21 cellular contexts compared by ENCODE assay signal in genomic region chr1:240526321-240526720, GRCh38.
DNase-seq lines count a peak whose midpoint lies in the region; TF ChIP-seq lines count a peak whose summit lies in the region.
"Had no signal": no experiment of that assay in that cellular context is flagged by ENCODE, and none has a peak within 500 bp of the region (broad histone marks: within the 10 kb centered on the region; RNA-seq: fewer than 3 reads in every experiment).

No MANE protein-coding gene starts in this region.

- WGBS in hepatocyte (ENCODE audit: low lambda C conversion rate, missing lambda C conversion rate) = 53% methylated on average over 8 of the region's 8 CpGs

- H3K27me3 Mint-ChIP-seq in MCF 10A (ENCODE audit: insufficient read depth, unreplicated experiment) = no peaks in the 10 kb centered on the region
- H3K27me3 Mint-ChIP-seq: CD8-positive, alpha-beta memory T cell; stimulated activated naive CD8-positive, alpha-beta T cell treated with anti-CD3 and anti-CD28 coated beads, Interleukin-15, Interleukin-2, amounts not matched to agents 100 ng/mL and 50 ng/mL, for 24 hours had no signal

- POLR2A ChIA-PET in MCF 10A (lab: Yijun Ruan, JAX) = no interaction called here

- H3K27ac ChIP-seq in hepatocyte = no peak overlapping the region
- H3K27ac ChIP-seq: epithelial cell of prostate, SJSA1, spleen had no signal

- H3K4me3 ChIP-seq in hepatocyte (no peak overlapping the region), retinal pigment epithelial cell (ENCODE audit: low read length) (no peak overlapping the region)
- H3K4me3 ChIP-seq: HAP-1, prostate gland, SJSA1, spleen had no signal

- no peaks in the 10 kb centered on the region for H3K36me3 ChIP-seq in hepatocyte (replicated peaks; ENCODE audit: insufficient read depth, low read depth)
- H3K36me3 ChIP-seq: HAP-1, prostate gland, SJSA1, spleen had no signal

- no peaks in the 10 kb centered on the region for H3K9me2 ChIP-seq in hepatocyte (replicated peaks; ENCODE audit: insufficient read depth)

- no peak overlapping the region for H3K4me3 Mint-ChIP-seq in MCF 10A (ENCODE audit: unreplicated experiment)
- H3K4me3 Mint-ChIP-seq: CD8-positive, alpha-beta memory T cell; stimulated activated naive CD8-positive, alpha-beta T cell treated with anti-CD3 and anti-CD28 coated beads, Interleukin-15, Interleukin-2, amounts not matched to agents 100 ng/mL and 50 ng/mL, for 24 hours had no signal

- peak; percentile 78 for DNase-seq in LHCN-M2 (ENCODE audit: low read depth)
- DNase-seq in NCI-H524 treated with DMSO at 0.1 percent for 48 hours (lab: John Stamatoyannopoulos, UW) = peak; percentile 99
- DNase-seq in hepatocyte (ENCODE audit: low spot score) = peak; percentile 18
- peak; percentile 43 for DNase-seq in retinal pigment epithelial cell (ENCODE audit: low read depth)
- DNase-seq in MCF 10A (ENCODE audit: unreplicated experiment) = no peak
- DNase-seq in NCI-H187 (lab: John Stamatoyannopoulos, UW) = no peak
- no peak for DNase-seq in ureter (ENCODE audit: low spot score)
- DNase-seq: activated CD4-positive, alpha-beta T cell treated with anti-CD3 and anti-CD28 coated beads, Interleukin-2, amount 50 U/mL, for 48 hours; amniotic stem cell; CD8-positive, alpha-beta memory T cell; dermis blood vessel endothelial cell; NCI-H1105; spleen; stimulated activated CD4-positive, alpha-beta T cell treated with anti-CD3 and anti-CD28 coated beads, Interleukin-4, amount 100 ng/mL, for 24 hours; T-helper 2 cell; trophoblast cell had no signal

- TF ChIP-seq CTCF in hepatocyte (IDR thresholded peaks at IDR 0.05; ENCODE audit: poor library complexity) (no peak), retinal pigment epithelial cell (conservative IDR thresholded peaks at IDR 0.05; ENCODE audit: low read depth, low read length) (no peak), MCF 10A (IDR thresholded peaks at IDR 0.05; ENCODE audit: unreplicated experiment) (no peak)

- no peaks in the 10 kb centered on the region for H3K9me3 Mint-ChIP-seq in MCF 10A (ENCODE audit: unreplicated experiment)
- H3K9me3 Mint-ChIP-seq: stimulated activated naive CD8-positive, alpha-beta T cell treated with anti-CD3 and anti-CD28 coated beads, Interleukin-15, Interleukin-2, amounts not matched to agents 100 ng/mL and 50 ng/mL, for 24 hours had no signal

- no peaks in the 10 kb centered on the region for H3K27me3 ChIP-seq in hepatocyte
- H3K27me3 ChIP-seq: spleen had no signal

- peaks cover 3% of the 10 kb centered on the region for H3K4me1 ChIP-seq in hepatocyte (ENCODE audit: insufficient read depth)
- H3K4me1 ChIP-seq: prostate gland, SJSA1, spleen had no signal

- H3K4me2 ChIP-seq in hepatocyte = peak overlapping the region; percentile 1

- H3K9me3 ChIP-seq in hepatocyte (ENCODE audit: low read depth) = no peaks in the 10 kb centered on the region
- H3K9me3 ChIP-seq: HAP-1, prostate gland, SJSA1, spleen had no signal

- intact Hi-C loops in MCF 10A (cut with micrococcal nuclease) = no loop called here

- H4K20me1 ChIP-seq in hepatocyte (ENCODE audit: insufficient read depth, poor library complexity, severe bottlenecking) = no peaks in the 10 kb centered on the region

- BruUV-seq in MCF 10A (replicated peaks; lab: Mats Ljungman, UMichigan) = no TSS peak

- no peaks in the 10 kb centered on the region for H3K4me1 Mint-ChIP-seq in MCF 10A (ENCODE audit: insufficient read depth, unreplicated experiment)
- H3K4me1 Mint-ChIP-seq: CD8-positive, alpha-beta memory T cell had no signal

- H2AFZ ChIP-seq in hepatocyte = no peak overlapping the region

- H3K79me2 ChIP-seq in hepatocyte = no peaks in the 10 kb centered on the region

- H3K36me3 Mint-ChIP-seq in MCF 10A (ENCODE audit: insufficient read depth, unreplicated experiment) = no peaks in the 10 kb centered on the region
- H3K36me3 Mint-ChIP-seq: CD8-positive, alpha-beta memory T cell had no signal

- H3K27ac Mint-ChIP-seq in MCF 10A (ENCODE audit: low read depth, unreplicated experiment) = no peak overlapping the region
- H3K27ac Mint-ChIP-seq: CD8-positive, alpha-beta memory T cell; stimulated activated naive CD8-positive, alpha-beta T cell treated with anti-CD3 and anti-CD28 coated beads, Interleukin-15, Interleukin-2, amounts not matched to agents 100 ng/mL and 50 ng/mL, for 24 hours had no signal

- CTCF ChIA-PET in MCF 10A (lab: Yijun Ruan, JAX) = interaction anchor here (0.6 to 1.1 kb wide), 2 partner anchors 19 to 26 kb away, joined by 3 read pairs; no protein-coding TSS in a partner anchor

Comparison
In these comparisons a context has a peak if more than half of its experiments do, and no peak if none do; other contexts are left out.
1. DNase-seq: peak in LHCN-M2 (single experiment), NCI-H524 treated with DMSO at 0.1 percent for 48 hours (single experiment), hepatocyte (single experiment) and retinal pigment epithelial cell (single experiment); none in MCF 10A (single experiment), NCI-H187 (0 of 2) and ureter (single experiment).